8 cellular contexts compared by ENCODE assay signal in the genomic region with DNA sequence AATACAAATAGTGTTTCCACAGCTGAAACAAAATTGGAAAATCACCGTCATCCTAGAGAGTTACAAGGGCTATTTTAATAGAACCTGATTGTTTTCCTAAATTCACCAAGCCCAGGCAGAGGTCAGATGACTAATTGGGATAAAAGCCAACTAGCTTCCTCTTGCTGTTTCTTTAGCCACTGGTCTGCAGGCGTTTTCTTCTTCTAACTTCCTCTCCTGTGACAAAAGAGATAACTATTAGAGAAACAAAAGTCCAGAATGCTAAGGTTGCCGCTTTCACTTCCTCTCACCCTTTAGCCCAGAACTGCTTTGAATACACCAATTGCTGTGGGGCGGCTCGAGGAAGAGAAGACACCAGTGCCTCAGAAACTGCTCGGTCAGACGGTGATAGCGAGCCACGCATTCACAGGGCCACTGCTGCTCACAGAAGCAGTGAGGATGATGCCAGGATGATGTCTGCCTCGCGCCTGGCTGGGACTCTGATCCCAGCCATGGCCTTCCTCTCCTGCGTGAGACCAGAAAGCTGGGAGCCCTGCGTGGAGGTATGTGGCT. TPM values are rescaled to one million over a fixed set of nuclear protein-coding genes. Genes with fewer than 3 reads are reported as not detected.
A peak's percentile ranks its signal among the peaks of the same experiment; 100 is the strongest.
DNase-seq lines count a peak whose midpoint lies in the region; TF ChIP-seq lines count a peak whose summit lies in the region.

A gene (plus strand): TSS at position 380 of the 552 bp plus-strand sequence. CDS start 70 bp downstream, at position 450.

- H3K27ac ChIP-seq in GM23248, result peak within 1 kb of the TSS; percentile 85

- H3K4me3 Mint-ChIP-seq in MCF 10A (ENCODE audit: unreplicated experiment), result peak within 1 kb of the TSS; percentile 7

- H3K9me3 ChIP-seq in GM23248 (ENCODE audit: low read depth), result no peaks in the 10 kb centered on the region

- H3K79me2 ChIP-seq in GM23248 (ENCODE audit: insufficient read depth), result no peaks in the 10 kb centered on the region

- no peaks in the 10 kb centered on the region for H3K27me3 Mint-ChIP-seq in MCF 10A (ENCODE audit: insufficient read depth, unreplicated experiment)

- no peaks in the 10 kb centered on the region for H3K4me1 Mint-ChIP-seq in MCF 10A (ENCODE audit: insufficient read depth, unreplicated experiment)

- H3K4me3 ChIP-seq in GM23248, result peak within 1 kb of the TSS; percentile 70

- intact Hi-C loops in MCF 10A (cut with micrococcal nuclease), result no loop called here

- no peak for TF ChIP-seq CTCF in MCF 10A (IDR thresholded peaks at IDR 0.05; ENCODE audit: unreplicated experiment)

- CTCF ChIA-PET in MCF 10A (lab: Yijun Ruan, JAX), result interaction anchor here (0.5 to 1.1 kb wide), 5 partner anchors 20 to 1039 kb away, joined by 3 to 4 read pairs (median 3); no protein-coding TSS in a partner anchor

- WGBS in GM23248 (ENCODE audit: low coverage in 1 of 2, low lambda C conversion rate in 2 of 2, missing lambda C conversion rate in 2 of 2), 2 experiments, result 35 to 36% methylated on average over 13 of the region's 13 CpGs

- in situ Hi-C loops in GM23248 (cut with MboI), result no loop called here

- H4K20me1 ChIP-seq in GM23248 (ENCODE audit: insufficient read depth), result no peaks in the 10 kb centered on the region

- BruUV-seq in MCF 10A (replicated peaks; lab: Mats Ljungman, UMichigan), result no TSS peak

- no peaks in the 10 kb centered on the region for H3K36me3 Mint-ChIP-seq in MCF 10A (ENCODE audit: insufficient read depth, unreplicated experiment)

- H3K27me3 ChIP-seq in GM23248 (replicated peaks; ENCODE audit: insufficient read depth), result no peaks in the 10 kb centered on the region

- H3K4me1 ChIP-seq in GM23248 (ENCODE audit: insufficient read depth), result peaks cover 24% of the 10 kb centered on the region

- peak within 1 kb of the TSS; percentile 82 for H3K9ac ChIP-seq in GM23248

- peaks cover 28% of the 10 kb centered on the region for H3K9me3 Mint-ChIP-seq in MCF 10A (ENCODE audit: unreplicated experiment)

- peaks cover 4% of the 10 kb centered on the region; the same call in 1 of the 2 replicates for H3K36me3 ChIP-seq in GM23248 (ENCODE audit: low read depth)

- peak within 1 kb of the TSS; percentile 86 for H3K4me2 ChIP-seq in GM23248 (ENCODE audit: unreplicated experiment)

- H2AFZ ChIP-seq in GM23248, result peak within 1 kb of the TSS; percentile 82

- no peak within 1 kb of the TSS for H3K27ac Mint-ChIP-seq in MCF 10A (ENCODE audit: low read depth, unreplicated experiment)

- peak; percentile 16 for TF ChIP-seq POLR2A in GM10847 (IDR thresholded peaks at IDR 0.05; ENCODE audit: extremely low read depth, insufficient read length)

- H3K9me2 ChIP-seq in GM23248 (ENCODE audit: insufficient read depth), result no peaks in the 10 kb centered on the region

- DNase-seq in GM23248 (peak; percentile 83), LoVo (ENCODE audit: low spot score) (peak; percentile 46), MCF 10A (ENCODE audit: unreplicated experiment) (peak; percentile 84), kidney glomerular epithelial cell (lab: John Stamatoyannopoulos, UW) (peak; percentile 85), smooth muscle cell of the brain vasculature (ENCODE audit: low read depth, low spot score) (peak; percentile 79), SK-N-DZ (ENCODE audit: low spot score) (no peak), HPDE6-E6E7 (ENCODE audit: extremely low spot score) (no peak)

- peaks cover 22% of the 10 kb centered on the region for H3F3A ChIP-seq in GM23248 (ENCODE audit: insufficient read depth)

- POLR2A ChIA-PET in MCF 10A (lab: Yijun Ruan, JAX), result no interaction called here

RNA-seq across cellular contexts. Expression of the gene that starts here (rescaled TPM):
- 11.9 and 13.8 TPM in 2 replicates for total RNA-seq in GM23248 (2014; rRNA removed; shearing (Covaris generic))
- polyA plus RNA-seq in GM23248 (2016; fragmentation: Nextera tagmentation; extraction: Ambion mirVana), result 5.1 TPM in 2 replicates
- not detected in 2 replicates for total RNA-seq in MCF 10A (2022)
- polyA plus RNA-seq in SK-N-DZ (2014; cell fraction: cytosol; rRNA removed), result not detected in 2 replicates
- polyA plus RNA-seq in SK-N-DZ (2014; cell fraction: nucleus; rRNA removed), result not detected in 2 replicates

Comparison
In these comparisons a context has a peak if more than half of its experiments do, and no peak if none do; other contexts are left out.
1. RNA of the gene that starts here (total RNA-seq): 11.9 to 13.8 TPM in GM23248; not detected in MCF 10A; every median in the first group is over 10 times any median in the second.
2. Peak in DNase-seq in MCF 10A; RNA of the gene not detected or under 1 TPM.
3. DNase-seq: peak in GM23248 (single experiment), LoVo (single experiment), kidney glomerular epithelial cell (single experiment) and smooth muscle cell of the brain vasculature (single experiment); none in SK-N-DZ (single experiment) and HPDE6-E6E7 (single experiment).